ENCODE assay signal across 27 cellular contexts in genomic region chr11:3357994-3358676, GRCh38.
"Had no signal": no experiment of that assay in that cellular context is flagged by ENCODE, and none has a peak within 500 bp of the region (broad histone marks: within the 10 kb centered on the region; RNA-seq: fewer than 3 reads in every experiment).

No MANE protein-coding gene starts in this region.

- H3K27me3 ChIP-seq: breast epithelium had no signal

- ATAC-seq: activated T-helper 17 cell treated with anti-CD3 and anti-CD28 coated beads, Interleukin-2, amount 50 U/mL, for 72 hours; Right ventricle myocardium inferior; T-cell had no signal

- H3K4me1 ChIP-seq: breast epithelium had no signal

- DNase-seq: activated B cell treated with CpG ODN at 0.5 μM for 24 hours; activated CD4-positive, alpha-beta T cell treated with anti-CD3 and anti-CD28 coated beads for 1 hour; activated CD4-positive, alpha-beta T cell treated with anti-CD3 and anti-CD28 coated beads, Interleukin-2, amount 10 ng/mL, durations not matched to agents 24 days and 14 days; activated CD4-positive, alpha-beta T cell treated with anti-CD3 and anti-CD28 coated beads, Interleukin-2, amount 50 U/mL, for 48 hours; activated gamma-delta T cell; activated naive CD4-positive, alpha-beta T cell treated with anti-CD3 and anti-CD28 coated beads for 36 hours; activated T-cell treated with anti-CD3 and anti-CD28 coated beads for 4 hours; activated T-cell treated with anti-CD3 and anti-CD28 coated beads, Interleukin-2, amount 50 U/mL, for 48 hours; aorta; caudate nucleus; NCI-H1048; NCI-H1417; NCI-H1930; NCI-H2171 treated with DMSO at 0.1 percent for 48 hours; NCI-H345; NCI-H510A; NCI-H526 treated with DMSO at 0.1 percent for 48 hours; RPMI8226; T-cell; T-helper 2 cell; T1000 had no signal

- FAIRE-seq: TTC549 had no signal

- H3K27ac ChIP-seq: breast epithelium, SK-N-MC had no signal

- H3K27ac Mint-ChIP-seq: activated B cell treated with CpG ODN at 0.5 μM for 24 hours; activated CD4-positive, alpha-beta T cell treated with anti-CD3 and anti-CD28 coated beads, Interleukin-2, amount 10 ng/mL, durations not matched to agents 24 days and 14 days; activated naive CD4-positive, alpha-beta T cell treated with anti-CD3 and anti-CD28 coated beads for 36 hours; activated naive CD8-positive, alpha-beta T cell; activated T-helper 17 cell treated with anti-CD3 and anti-CD28 coated beads, Interleukin-2, amount 50 U/mL, for 72 hours; T-cell had no signal

- H3K4me3 ChIP-seq: breast epithelium, SK-N-MC had no signal

- H3K27me3 Mint-ChIP-seq: activated B cell treated with CpG ODN at 0.5 μM for 24 hours; activated CD4-positive, alpha-beta T cell treated with anti-CD3 and anti-CD28 coated beads, Interleukin-2, amount 10 ng/mL, durations not matched to agents 24 days and 14 days; activated naive CD8-positive, alpha-beta T cell; activated T-helper 17 cell treated with anti-CD3 and anti-CD28 coated beads, Interleukin-2, amount 50 U/mL, for 72 hours; T-cell had no signal

- H3K4me3 Mint-ChIP-seq: activated B cell treated with CpG ODN at 0.5 μM for 24 hours; activated CD4-positive, alpha-beta T cell treated with anti-CD3 and anti-CD28 coated beads, Interleukin-2, amount 10 ng/mL, durations not matched to agents 24 days and 14 days; activated naive CD4-positive, alpha-beta T cell treated with anti-CD3 and anti-CD28 coated beads for 36 hours; activated naive CD8-positive, alpha-beta T cell; activated T-helper 17 cell treated with anti-CD3 and anti-CD28 coated beads, Interleukin-2, amount 50 U/mL, for 72 hours; T-cell had no signal

- H3K4me1 Mint-ChIP-seq: activated B cell treated with CpG ODN at 0.5 μM for 24 hours; activated CD4-positive, alpha-beta T cell treated with anti-CD3 and anti-CD28 coated beads, Interleukin-2, amount 10 ng/mL, durations not matched to agents 24 days and 14 days; activated T-helper 17 cell treated with anti-CD3 and anti-CD28 coated beads, Interleukin-2, amount 50 U/mL, for 72 hours had no signal
